In the genomic region with DNA sequence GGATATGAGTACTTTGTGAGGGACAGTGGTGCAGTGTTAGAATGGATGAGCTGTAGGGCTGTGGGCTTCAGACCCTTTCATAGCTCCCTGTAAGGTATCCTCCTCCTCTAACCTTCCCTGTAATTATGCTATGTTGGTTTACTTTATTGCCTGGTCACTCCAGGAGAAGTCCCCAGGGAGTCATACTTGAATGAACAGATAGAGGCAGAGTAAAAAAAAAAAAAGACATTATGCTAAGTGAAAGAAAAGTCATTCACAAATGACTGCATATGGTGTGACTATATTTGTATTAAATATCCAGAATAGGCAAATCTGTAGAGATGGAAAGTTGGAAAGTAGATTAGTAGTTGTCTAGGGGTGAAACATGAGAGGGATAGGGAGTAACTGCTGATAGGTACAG, we compare ENCODE assay signal across 18 cellular contexts.
DNase-seq lines count a peak whose midpoint lies in the region; ATAC-seq, FAIRE-seq and TF ChIP-seq lines count a peak whose summit lies in the region.
"Had no signal": no experiment of that assay in that cellular context is flagged by ENCODE, and none has a peak within 500 bp of the region (broad histone marks: within the 10 kb centered on the region; RNA-seq: fewer than 3 reads in every experiment).

No MANE protein-coding gene starts in this region.

- H3K27ac Mint-ChIP-seq in nephron progenitor cell = no peak overlapping the region
- H3K27ac Mint-ChIP-seq: B cell; CD8-positive, alpha-beta memory T cell; T-helper 2 cell treated with Interferon-gamma antibody and Interleukin-4, amounts not matched to agents 5 μg/mL and 100 μg/mL, for 36 hours had no signal

- no peak for FAIRE-seq in D721Med (lab: Jason Lieb, UNC)

- peaks cover 5% of the 10 kb centered on the region for H3K27me3 Mint-ChIP-seq in nephron progenitor cell (ENCODE audit: low read depth, poor library complexity)
- H3K27me3 Mint-ChIP-seq: B cell had no signal

- DNase-seq in NCI-H82 (lab: John Stamatoyannopoulos, UW) (peak; percentile 20), NCI-H82 treated with DMSO at 0.1 percent for 48 hours (lab: John Stamatoyannopoulos, UW; ENCODE audit: unreplicated experiment) (no peak), NCI-H187 treated with DMSO at 0.1 percent for 48 hours (lab: John Stamatoyannopoulos, UW) (peak; percentile 42), NCI-H69 (lab: John Stamatoyannopoulos, UW) (peak; percentile 99), nephron progenitor cell (peak; percentile 9), D721Med (ENCODE audit: insufficient read length, low spot score) (no peak), epidermal melanocyte (ENCODE audit: insufficient read length, low spot score) (no peak)
- DNase-seq: ACHN; CD8-positive, alpha-beta memory T cell; DMS53; KBM-7; NCI-H1105 treated with DMSO at 0.1 percent for 48 hours; OCI-M1; RPMI8226 had no signal

- H3K36me3 Mint-ChIP-seq in nephron progenitor cell (ENCODE audit: low read depth) = no peaks in the 10 kb centered on the region
- H3K36me3 Mint-ChIP-seq: CD8-positive, alpha-beta memory T cell had no signal

- no peak for TF ChIP-seq CTCF in nephron progenitor cell (IDR thresholded peaks at IDR 0.05)
- TF ChIP-seq CTCF in D721Med (IDR thresholded peaks at IDR 0.05; ENCODE audit: insufficient read depth, missing control alignments) = no peak

- H3K4me3 Mint-ChIP-seq in nephron progenitor cell = no peak overlapping the region
- H3K4me3 Mint-ChIP-seq: B cell; CD8-positive, alpha-beta memory T cell; T-helper 2 cell treated with Interferon-gamma antibody and Interleukin-4, amounts not matched to agents 5 μg/mL and 100 μg/mL, for 36 hours had no signal

- peaks cover 58% of the 10 kb centered on the region for H3K4me1 Mint-ChIP-seq in nephron progenitor cell
- H3K4me1 Mint-ChIP-seq: CD8-positive, alpha-beta memory T cell had no signal

- ATAC-seq in HG03159 (IDR thresholded peaks at IDR 0.05; ENCODE audit: unreplicated experiment) = no peak
- ATAC-seq: HCT116 had no signal

- peaks cover 4% of the 10 kb centered on the region for H3K9me3 Mint-ChIP-seq in nephron progenitor cell
- H3K9me3 Mint-ChIP-seq: CD8-positive, alpha-beta memory T cell; T-helper 2 cell treated with Interferon-gamma antibody and Interleukin-4, amounts not matched to agents 5 μg/mL and 100 μg/mL, for 36 hours had no signal

Comparison
In these comparisons a context has a peak if more than half of its experiments do, and no peak if none do; other contexts are left out.
1. DNase-seq: peak in NCI-H82 (single experiment), NCI-H187 treated with DMSO at 0.1 percent for 48 hours (single experiment), NCI-H69 (single experiment) and nephron progenitor cell (single experiment); none in NCI-H82 treated with DMSO at 0.1 percent for 48 hours (single experiment), D721Med (single experiment) and epidermal melanocyte (single experiment).